ENCODE assay signal across 8 cellular contexts in the genomic region with DNA sequence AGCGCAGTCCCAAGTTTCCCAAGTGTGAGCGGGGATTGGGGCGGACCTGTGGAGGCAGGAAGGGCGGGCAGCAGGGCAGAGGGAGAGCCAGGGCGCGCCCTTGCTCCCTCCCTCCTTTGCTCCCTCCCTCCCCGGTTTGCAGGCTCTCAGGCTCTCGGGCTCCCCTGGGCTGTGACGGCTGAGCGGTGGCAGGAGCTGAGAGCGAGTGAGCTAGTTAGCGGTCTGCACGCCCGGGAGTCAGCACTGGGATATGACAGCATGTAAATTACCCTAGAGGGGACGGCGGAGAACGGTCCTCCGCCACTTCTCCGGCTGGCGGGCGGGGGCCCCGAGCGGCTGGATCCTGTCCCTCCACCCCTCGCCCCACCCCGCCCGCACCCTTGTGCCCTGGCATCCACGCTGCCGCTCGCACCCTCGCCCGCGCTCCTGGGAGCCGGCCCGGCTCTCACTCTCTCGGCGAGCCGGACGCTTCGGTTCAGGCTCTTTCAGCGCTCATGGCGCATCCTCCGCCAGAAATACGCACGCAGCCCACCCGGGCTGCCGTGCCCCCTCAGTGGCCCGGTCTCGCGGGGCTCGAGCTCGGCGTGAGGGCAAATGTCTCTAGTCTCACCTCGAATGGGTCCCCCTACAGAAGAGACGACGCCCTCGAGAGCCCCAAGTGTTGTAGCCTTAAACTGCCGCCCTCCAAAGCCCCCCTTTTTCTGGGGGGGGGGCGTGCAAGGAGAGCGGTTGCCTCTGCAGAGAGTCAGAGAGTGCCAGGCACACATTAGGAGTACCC. TPM values are rescaled to one million over a fixed set of nuclear protein-coding genes. Genes with fewer than 3 reads are reported as not detected.
DNase-seq lines count a peak whose midpoint lies in the region; ATAC-seq and TF ChIP-seq lines count a peak whose summit lies in the region.

A gene (minus strand): TSS at position 54 of the 778 bp plus-strand sequence. CDS start 368 bp downstream, outside the sequence.

- peaks cover 33% of the 10 kb centered on the region for H3K4me1 ChIP-seq in hepatocyte (ENCODE audit: insufficient read depth)
- H3K4me1 ChIP-seq in rectal smooth muscle tissue (ENCODE audit: control insufficient read depth, insufficient read depth, low read length): peaks cover 5% of the 10 kb centered on the region

- H3K9me3 ChIP-seq in hepatocyte (ENCODE audit: low read depth): no peaks in the 10 kb centered on the region

- TF ChIP-seq CTCF in GM13977 (IDR thresholded peaks at IDR 0.05; ENCODE audit: extremely low read depth, insufficient read depth, missing control alignments) (peak; percentile 2), astrocyte of the spinal cord (IDR thresholded peaks at IDR 0.05; ENCODE audit: low read depth, low read length) (no peak), hepatocyte (IDR thresholded peaks at IDR 0.05; ENCODE audit: poor library complexity) (peak; percentile 29)

- H3K27me3 ChIP-seq in hepatocyte (peaks cover 5% of the 10 kb centered on the region), rectal smooth muscle tissue (ENCODE audit: control insufficient read depth, insufficient read depth, low read length) (peaks cover 10% of the 10 kb centered on the region)

- DNase-seq in GM13977 (ENCODE audit: low spot score): peak; percentile 57
- DNase-seq in NCI-H1436 treated with DMSO at 0.1 percent for 48 hours (lab: John Stamatoyannopoulos, UW): peak; percentile 3
- DNase-seq in T1000 (lab: John Stamatoyannopoulos, UW): peak; percentile 5
- peak; percentile 67 for DNase-seq in astrocyte of the spinal cord (ENCODE audit: low read depth, low spot score)
- peak; percentile 90 for DNase-seq in hepatocyte (ENCODE audit: low spot score)
- DNase-seq in foreskin melanocyte: no peak

- H3K9ac ChIP-seq in rectal smooth muscle tissue (ENCODE audit: low read length): peak within 1 kb of the TSS; percentile 73

- ATAC-seq in HG02852 (IDR thresholded peaks at IDR 0.05; ENCODE audit: unreplicated experiment): peak; percentile 68

- H3K36me3 ChIP-seq in hepatocyte (replicated peaks; ENCODE audit: insufficient read depth, low read depth) (no peaks in the 10 kb centered on the region), rectal smooth muscle tissue (ENCODE audit: control insufficient read depth, insufficient read depth, low read length) (no peaks in the 10 kb centered on the region)

- H2AFZ ChIP-seq in hepatocyte: peak within 1 kb of the TSS; percentile 48

- in situ Hi-C loops in GM13977 (cut with MboI; ENCODE audit: low pct_unique_long_range_greater_than_20kb, low sequenced_read_pairs, unreplicated experiment): loop anchor here (5.0 kb wide), 1 partner anchor 119 kb away; no protein-coding TSS in a partner anchor
- in situ Hi-C loops in astrocyte of the spinal cord (cut with HindIII; ENCODE audit: low sequenced_read_pairs): no loop called here

- H3K27ac ChIP-seq in hepatocyte (peak within 1 kb of the TSS; percentile 60), rectal smooth muscle tissue (ENCODE audit: low read depth, low read length) (peak within 1 kb of the TSS; percentile 68)

- peaks cover 41% of the 10 kb centered on the region for H3K79me2 ChIP-seq in hepatocyte

- 1% methylated on average over 55 of the region's 59 CpGs for WGBS in hepatocyte (ENCODE audit: low lambda C conversion rate, missing lambda C conversion rate)

- H3K4me3 ChIP-seq in astrocyte of the spinal cord (ENCODE audit: low read depth, low read length): peak within 1 kb of the TSS; percentile 46
- H3K4me3 ChIP-seq in hepatocyte: peak within 1 kb of the TSS; percentile 77
- peak within 1 kb of the TSS; percentile 74 for H3K4me3 ChIP-seq in rectal smooth muscle tissue (ENCODE audit: low read length)

- no peaks in the 10 kb centered on the region for H3K9me2 ChIP-seq in hepatocyte (replicated peaks; ENCODE audit: insufficient read depth)

- H3K4me2 ChIP-seq in hepatocyte: peak within 1 kb of the TSS; percentile 99

- no peaks in the 10 kb centered on the region for H4K20me1 ChIP-seq in hepatocyte (ENCODE audit: insufficient read depth, poor library complexity, severe bottlenecking)

RNA-seq across cellular contexts. Expression of the gene that starts here (rescaled TPM):
- total RNA-seq in hepatocyte: 455 and 508 TPM in 2 replicates
- polyA plus RNA-seq in hepatocyte: 570 and 647 TPM in 2 replicates
